In genomic region chr2:95402370-95403203, GRCh38 we compare ENCODE assay signal across 1 cellular context.
TF ChIP-seq lines count a peak whose summit lies in the region.

TSS of gene FAHD2A (plus strand) at chr2:95402708. CDS start at chr2:95405559, 2,851 bp downstream.

TF ChIP-seq in H1, 55 proteins besides CTCF, POLR2A, EP300 and RAD21:
- TF ChIP-seq POLR2AphosphoS5 (IDR thresholded peaks at IDR 0.05; ENCODE audit: low read depth, low read length) (peak; percentile 71), RBBP5 (IDR thresholded peaks at IDR 0.05; ENCODE audit: borderline replicate concordance, low read depth, low read length) (0 out of 2 replicates have a peak, but pooled peaks have one; percentile 27), TBP (IDR thresholded peaks at IDR 0.05; ENCODE audit: low read depth, low read length) (peak; percentile 87), TCF12 (IDR thresholded peaks at IDR 0.05; ENCODE audit: low read depth, low read length) (no peak), SRF (IDR thresholded peaks at IDR 0.05; ENCODE audit: low read depth, low read length) (0 out of 2 replicates have a peak, but pooled peaks have one; percentile 38), FOSL1 (IDR thresholded peaks at IDR 0.05; ENCODE audit: insufficient read depth, low read depth, low read length) (no peak), GABPA (IDR thresholded peaks at IDR 0.05; ENCODE audit: borderline replicate concordance, insufficient read depth, low read length) (no peak), JUND (IDR thresholded peaks at IDR 0.05; ENCODE audit: low read length) (0 out of 2 replicates have a peak, but pooled peaks have one; percentile 53), HDAC2 (IDR thresholded peaks at IDR 0.05; ENCODE audit: borderline replicate concordance in 1 of 2, low read depth in 2 of 2, low read length in 2 of 2) (peak in 1 of 2 experiments; percentile 51; a peak in 1 of 4 replicates), TAF1 (IDR thresholded peaks at IDR 0.05; ENCODE audit: low read depth, low read length) (peak; percentile 81; the same call in 1 of the 2 replicates), SUZ12 (IDR thresholded peaks at IDR 0.05; ENCODE audit: low read length) (no peak), CREB1 (IDR thresholded peaks at IDR 0.05) (peak; percentile 95), SP1 (IDR thresholded peaks at IDR 0.05; ENCODE audit: low read depth, low read length) (no peak), KDM1A (IDR thresholded peaks at IDR 0.05; ENCODE audit: borderline replicate concordance, low read length) (no peak), SAP30 (IDR thresholded peaks at IDR 0.05; ENCODE audit: insufficient read depth, insufficient replicate concordance, low read length) (no peak), SIX5 (IDR thresholded peaks at IDR 0.05; ENCODE audit: low read depth, low read length) (no peak), SP2 (IDR thresholded peaks at IDR 0.05; ENCODE audit: low read length) (no peak), KDM4A (IDR thresholded peaks at IDR 0.05; ENCODE audit: low read depth, low read length, severe bottlenecking) (peak; percentile 84), USF2 (IDR thresholded peaks at IDR 0.05; ENCODE audit: low read length) (no peak), YY1 (IDR thresholded peaks at IDR 0.05; ENCODE audit: low read depth, low read length) (peak; percentile 15; the same call in 1 of the 2 replicates), RNF2 (IDR thresholded peaks at IDR 0.05; ENCODE audit: borderline replicate concordance, low read depth, low read length, missing control alignments, poor library complexity, severe bottlenecking) (no peak), GTF2F1 (IDR thresholded peaks at IDR 0.05; ENCODE audit: borderline replicate concordance, low read depth, low read length) (no peak), BACH1 (IDR thresholded peaks at IDR 0.05; ENCODE audit: low read length) (peak; percentile 69), RFX5 (IDR thresholded peaks at IDR 0.05; ENCODE audit: borderline replicate concordance, low read depth, low read length) (no peak), PHF8 (conservative IDR thresholded peaks at IDR 0.05; ENCODE audit: low read depth, low read length) (peak; percentile 92), MAX (IDR thresholded peaks at IDR 0.05) (no peak), KDM5A (IDR thresholded peaks at IDR 0.05; ENCODE audit: low read length) (peak; percentile 80), SIN3A (conservative IDR thresholded peaks at IDR 0.05 in 1 of 2, IDR thresholded peaks at IDR 0.05 in 1 of 2; ENCODE audit: low read depth in 1 of 2, low read length in 2 of 2) (0 out of 4 replicates have a peak, but pooled peaks of 1 of the 2 experiments have one; percentile 24), E2F6 (IDR thresholded peaks at IDR 0.05) (peak; percentile 36; the same call in 1 of the 2 replicates), CBX5 (IDR thresholded peaks at IDR 0.05; ENCODE audit: low read depth, low read length) (no peak), TAF7 (optimal IDR thresholded peaks at IDR 0.05; ENCODE audit: borderline replicate concordance, low read depth, low read length) (peak; percentile 51), ASH2L (IDR thresholded peaks at IDR 0.05; ENCODE audit: low read length) (peak; percentile 64)
